In genomic region chr17:77366558-77367245, GRCh38 we compare ENCODE assay signal across 8 cellular contexts.
A peak's percentile ranks its signal among the peaks of the same experiment; 100 is the strongest.
DNase-seq lines count a peak whose midpoint lies in the region; ATAC-seq and TF ChIP-seq lines count a peak whose summit lies in the region.

No MANE protein-coding gene starts in this region.

- peaks cover 18 to 33% of the 10 kb centered on the region in 2 donors for H3K4me1 ChIP-seq in uterus

- no peaks in the 10 kb centered on the region for H3K36me3 ChIP-seq in uterus

- peaks cover 50% of the 10 kb centered on the region for H3K4me1 Mint-ChIP-seq in activated naive CD8-positive, alpha-beta T cell treated with anti-CD3 and anti-CD28 coated beads, Interleukin-2, amount 10 ng/mL, durations not matched to agents 7 days and 5 days
- H3K4me1 Mint-ChIP-seq in activated naive CD8-positive, alpha-beta T cell treated with anti-CD3 and anti-CD28 coated beads for 36 hours, result peaks cover 53% of the 10 kb centered on the region

- ATAC-seq in activated naive CD8-positive, alpha-beta T cell treated with anti-CD3 and anti-CD28 coated beads, Interleukin-2, amount 10 ng/mL, durations not matched to agents 7 days and 5 days (ENCODE audit: low read depth), result peak; percentile 36
- no peak for ATAC-seq in HG02571 (IDR thresholded peaks at IDR 0.05; ENCODE audit: unreplicated experiment)

- H3K27me3 Mint-ChIP-seq in activated naive CD8-positive, alpha-beta T cell treated with anti-CD3 and anti-CD28 coated beads, Interleukin-2, amount 10 ng/mL, durations not matched to agents 7 days and 5 days, result peaks cover 14% of the 10 kb centered on the region
- no peaks in the 10 kb centered on the region for H3K27me3 Mint-ChIP-seq in activated naive CD8-positive, alpha-beta T cell treated with anti-CD3 and anti-CD28 coated beads for 36 hours

- H3K36me3 Mint-ChIP-seq in activated naive CD8-positive, alpha-beta T cell treated with anti-CD3 and anti-CD28 coated beads, Interleukin-2, amount 10 ng/mL, durations not matched to agents 7 days and 5 days, result peaks cover 2% of the 10 kb centered on the region
- no peaks in the 10 kb centered on the region for H3K36me3 Mint-ChIP-seq in activated naive CD8-positive, alpha-beta T cell treated with anti-CD3 and anti-CD28 coated beads for 36 hours

- H3K27ac Mint-ChIP-seq in activated naive CD8-positive, alpha-beta T cell treated with anti-CD3 and anti-CD28 coated beads, Interleukin-2, amount 10 ng/mL, durations not matched to agents 7 days and 5 days, result no peak overlapping the region
- H3K27ac Mint-ChIP-seq in activated naive CD8-positive, alpha-beta T cell treated with anti-CD3 and anti-CD28 coated beads for 36 hours, result no peak overlapping the region

- intact Hi-C loops in uterus (cut with DNase I; ENCODE audit: low total_unique reads), result no loop called here

- no peaks in the 10 kb centered on the region for H3K9me3 Mint-ChIP-seq in activated naive CD8-positive, alpha-beta T cell treated with anti-CD3 and anti-CD28 coated beads, Interleukin-2, amount 10 ng/mL, durations not matched to agents 7 days and 5 days
- no peaks in the 10 kb centered on the region for H3K9me3 Mint-ChIP-seq in activated naive CD8-positive, alpha-beta T cell treated with anti-CD3 and anti-CD28 coated beads for 36 hours

- no peaks in the 10 kb centered on the region for H3K9me3 ChIP-seq in uterus

- H3K27me3 ChIP-seq in uterus, result no peaks in the 10 kb centered on the region

- H3K27ac ChIP-seq in uterus, result peak overlapping the region; percentile 74 to 76

- TF ChIP-seq CTCF in uterus (IDR thresholded peaks at IDR 0.05), result no peak

- DNase-seq in activated naive CD8-positive, alpha-beta T cell treated with anti-CD3 and anti-CD28 coated beads, Interleukin-2, amount 10 ng/mL, durations not matched to agents 7 days and 5 days, result no peak
- no peak for DNase-seq in activated naive CD8-positive, alpha-beta T cell treated with anti-CD3 and anti-CD28 coated beads for 36 hours
- DNase-seq in astrocyte of the hippocampus (ENCODE audit: low read depth, low spot score) (peak; percentile 71), kidney tubule cell (ENCODE audit: low spot score) (peak; percentile 79), uterus (peak; percentile 25 to 30), NCI-H2029 treated with DMSO at 0.1 percent for 48 hours (lab: John Stamatoyannopoulos, UW) (no peak)
- DNase-seq in stimulated activated CD4-positive, alpha-beta T cell treated with anti-CD3 and anti-CD28 coated beads, Interleukin-2, amount 100 ng/mL, for 48 hours, result no peak

- peak overlapping the region; percentile 48 for H3K4me3 Mint-ChIP-seq in activated naive CD8-positive, alpha-beta T cell treated with anti-CD3 and anti-CD28 coated beads, Interleukin-2, amount 10 ng/mL, durations not matched to agents 7 days and 5 days
- H3K4me3 Mint-ChIP-seq in activated naive CD8-positive, alpha-beta T cell treated with anti-CD3 and anti-CD28 coated beads for 36 hours, result no peak overlapping the region

- no peak for TF ChIP-seq POLR2A in uterus (IDR thresholded peaks at IDR 0.05)

- no peak overlapping the region for H3K4me3 ChIP-seq in uterus

- POLR2A ChIA-PET in activated naive CD8-positive, alpha-beta T cell treated with anti-CD3 and anti-CD28 coated beads, Interleukin-2, amount 10 ng/mL, durations not matched to agents 7 days and 5 days (lab: Charles Lee), result interaction anchor here (1.7 kb wide), 1 partner anchor 16 kb away, joined by 4 read pairs; no protein-coding TSS in a partner anchor

Comparison
In these comparisons a context has a peak if more than half of its experiments do, and no peak if none do; other contexts are left out.
1. DNase-seq: peak in astrocyte of the hippocampus (single experiment), kidney tubule cell (single experiment) and uterus (2 of 2); none in activated naive CD8-positive, alpha-beta T cell treated with anti-CD3 and anti-CD28 coated beads, Interleukin-2, amount 10 ng/mL, durations not matched to agents 7 days and 5 days (single experiment), activated naive CD8-positive, alpha-beta T cell treated with anti-CD3 and anti-CD28 coated beads for 36 hours (single experiment), NCI-H2029 treated with DMSO at 0.1 percent for 48 hours (single experiment) and stimulated activated CD4-positive, alpha-beta T cell treated with anti-CD3 and anti-CD28 coated beads, Interleukin-2, amount 100 ng/mL, for 48 hours (0 of 2).